13 cellular contexts compared by ENCODE assay signal in the genomic region with DNA sequence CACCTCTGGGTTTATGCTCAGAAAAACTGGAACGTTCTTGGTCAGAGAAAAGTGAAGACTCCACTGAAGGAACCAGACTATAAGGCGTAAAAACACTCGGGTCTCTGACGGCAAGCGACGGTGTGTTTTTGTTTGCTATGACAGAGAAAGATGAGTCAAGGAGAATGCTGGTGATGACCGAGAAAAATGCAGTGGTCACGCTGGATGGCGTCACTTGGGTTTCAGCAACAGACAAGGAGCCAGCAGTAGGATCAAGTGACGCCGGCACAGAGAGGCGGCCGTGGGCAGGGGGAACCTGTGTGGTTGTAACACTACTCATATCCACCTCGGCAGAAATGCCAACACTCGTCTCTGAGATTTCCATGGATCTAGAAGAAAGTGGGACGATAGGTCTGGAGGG.
A peak's percentile ranks its signal among the peaks of the same experiment; 100 is the strongest.
DNase-seq lines count a peak whose midpoint lies in the region; TF ChIP-seq lines count a peak whose summit lies in the region.
"Had no signal": no experiment of that assay in that cellular context is flagged by ENCODE, and none has a peak within 500 bp of the region (broad histone marks: within the 10 kb centered on the region; RNA-seq: fewer than 3 reads in every experiment).

No MANE protein-coding gene starts in this region.

- H3K4me3 ChIP-seq in coronary artery = no peak overlapping the region
- H3K4me3 ChIP-seq: GM12878, GM23248 had no signal

- H3K36me3 Mint-ChIP-seq in nephron progenitor cell (ENCODE audit: low read depth) = peaks cover 59% of the 10 kb centered on the region

- TF ChIP-seq CTCF in coronary artery (IDR thresholded peaks at IDR 0.05) (no peak), nephron progenitor cell (IDR thresholded peaks at IDR 0.05) (no peak)

- peak overlapping the region; percentile 8 for H3K4me3 Mint-ChIP-seq in nephron progenitor cell
- H3K4me3 Mint-ChIP-seq: B cell; CD4-positive, alpha-beta T cell had no signal

- peaks cover 7% of the 10 kb centered on the region for H3K9me3 Mint-ChIP-seq in nephron progenitor cell
- H3K9me3 Mint-ChIP-seq: CD4-positive, alpha-beta T cell had no signal

- DNase-seq in RPMI7951 (ENCODE audit: low read depth) (peak; percentile 75), coronary artery (ENCODE audit: low spot score) (peak; percentile 29), nephron progenitor cell (peak; percentile 15), SW480 (ENCODE audit: low spot score) (no peak), mucosa of gallbladder (ENCODE audit: low spot score) (no peak), COLO668 (lab: John Stamatoyannopoulos, UW; ENCODE audit: unreplicated experiment) (no peak), HK-2 (ENCODE audit: unreplicated experiment) (no peak)
- DNase-seq: C1 segment of cervical spinal cord; CD4-positive, alpha-beta T cell; DMS79; GM23248 had no signal

- H3K27ac Mint-ChIP-seq in nephron progenitor cell = peak overlapping the region; percentile 94
- H3K27ac Mint-ChIP-seq: B cell; CD4-positive, alpha-beta T cell had no signal

- H3K27me3 Mint-ChIP-seq in nephron progenitor cell (ENCODE audit: low read depth, poor library complexity) = no peaks in the 10 kb centered on the region
- H3K27me3 Mint-ChIP-seq: CD4-positive, alpha-beta T cell had no signal

- peaks cover 39% of the 10 kb centered on the region for H3K4me1 Mint-ChIP-seq in nephron progenitor cell
- H3K4me1 Mint-ChIP-seq: B cell had no signal

- H3K27ac ChIP-seq in coronary artery = no peak overlapping the region
- H3K27ac ChIP-seq: GM23248 had no signal

Comparison
In these comparisons a context has a peak if more than half of its experiments do, and no peak if none do; other contexts are left out.
1. DNase-seq: peak in RPMI7951 (single experiment), coronary artery (single experiment) and nephron progenitor cell (single experiment); none in SW480 (single experiment), mucosa of gallbladder (single experiment), COLO668 (single experiment) and HK-2 (single experiment).